In genomic region chr9:101440714-101441230, GRCh38 we compare ENCODE assay signal across 1 cellular context.
A peak's percentile ranks its signal among the peaks of the same experiment; 100 is the strongest.
TF ChIP-seq lines count a peak whose summit lies in the region.

No MANE protein-coding gene starts in this region.

TF ChIP-seq in HepG2, 621 proteins besides CTCF, POLR2A, EP300 and RAD21 (continued from another document and continues in another):
- TF ChIP-seq ZNF503 (CRISPR knock-in tag; IDR thresholded peaks at IDR 0.05) = no peak
- TF ChIP-seq ZNF281 (CRISPR knock-in tag; IDR thresholded peaks at IDR 0.05; ENCODE audit: borderline replicate concordance) = peak; percentile 72; the same call in 1 of the 2 replicates
- no peak for TF ChIP-seq ZNF30 (CRISPR knock-in tag; IDR thresholded peaks at IDR 0.05)
- TF ChIP-seq KDM5B (CRISPR knock-in tag; IDR thresholded peaks at IDR 0.05; ENCODE audit: borderline replicate concordance) = no peak
- no peak for TF ChIP-seq TOE1 (CRISPR knock-in tag; IDR thresholded peaks at IDR 0.05)
- TF ChIP-seq SOX5 (CRISPR knock-in tag; IDR thresholded peaks at IDR 0.05; ENCODE audit: borderline replicate concordance) = peak; percentile 41; the same call in 1 of the 2 replicates
- no peak for TF ChIP-seq NFE2L2 (IDR thresholded peaks at IDR 0.05; ENCODE audit: low read length)
- no peak for TF ChIP-seq ZKSCAN1 (IDR thresholded peaks at IDR 0.05; ENCODE audit: low read length)
- no peak for TF ChIP-seq FOSL1 (CRISPR knock-in tag; IDR thresholded peaks at IDR 0.05; ENCODE audit: borderline replicate concordance)
- TF ChIP-seq MATR3 (CRISPR knock-in tag; IDR thresholded peaks at IDR 0.05) = no peak
- peak; percentile 69; the same call in 1 of the 2 replicates for TF ChIP-seq ZNF646 (CRISPR knock-in tag; IDR thresholded peaks at IDR 0.05)
- no peak for TF ChIP-seq ZNF768 (CRISPR knock-in tag; IDR thresholded peaks at IDR 0.05)
- no peak for TF ChIP-seq SRSF4 (IDR thresholded peaks at IDR 0.05; ENCODE audit: low read depth, low read length, poor library complexity, severe bottlenecking)
- TF ChIP-seq PRDM4 (CRISPR knock-in tag; IDR thresholded peaks at IDR 0.05; ENCODE audit: borderline replicate concordance) = no peak
- no peak for TF ChIP-seq HMGXB3 (CRISPR knock-in tag; IDR thresholded peaks at IDR 0.05; ENCODE audit: borderline replicate concordance)
- TF ChIP-seq MBD4 (IDR thresholded peaks at IDR 0.05; ENCODE audit: borderline replicate concordance, low read length) = no peak
- TF ChIP-seq ELF4 (CRISPR knock-in tag; IDR thresholded peaks at IDR 0.05; ENCODE audit: borderline replicate concordance) = no peak
- TF ChIP-seq MBNL3 (CRISPR knock-in tag; conservative IDR thresholded peaks at IDR 0.05) = no peak
- no peak; the same call in 1 of the 2 replicates for TF ChIP-seq KDM6A (CRISPR knock-in tag; IDR thresholded peaks at IDR 0.05; ENCODE audit: low read depth)
- TF ChIP-seq FOXJ3 (CRISPR knock-in tag; IDR thresholded peaks at IDR 0.05; ENCODE audit: borderline replicate concordance) = peak; percentile 48; the same call in 1 of the 2 replicates
- no peak for TF ChIP-seq RFX3 (CRISPR knock-in tag; IDR thresholded peaks at IDR 0.05)
- TF ChIP-seq PCBP1 (IDR thresholded peaks at IDR 0.05; ENCODE audit: borderline replicate concordance, low read depth, low read length) = no peak
- no peak for TF ChIP-seq SPEN (CRISPR knock-in tag; IDR thresholded peaks at IDR 0.05; ENCODE audit: low read depth)
- TF ChIP-seq SALL1 (CRISPR knock-in tag; IDR thresholded peaks at IDR 0.05) = no peak
- TF ChIP-seq YY1 (IDR thresholded peaks at IDR 0.05; ENCODE audit: insufficient read depth, insufficient replicate concordance, low read depth, low read length) = no peak
- no peak for TF ChIP-seq ZBTB33 (CRISPR knock-in tag; IDR thresholded peaks at IDR 0.05)
- no peak for TF ChIP-seq NFKB2 (CRISPR knock-in tag; IDR thresholded peaks at IDR 0.05; ENCODE audit: borderline replicate concordance)
- no peak for TF ChIP-seq ZNF549 (CRISPR knock-in tag; IDR thresholded peaks at IDR 0.05)
- TF ChIP-seq GPN1 (CRISPR knock-in tag; IDR thresholded peaks at IDR 0.05; ENCODE audit: borderline replicate concordance) = no peak
- no peak for TF ChIP-seq ATF7-NPFF (CRISPR knock-in tag; IDR thresholded peaks at IDR 0.05; ENCODE audit: low read depth)
- TF ChIP-seq ZBTB7B (CRISPR knock-in tag; IDR thresholded peaks at IDR 0.05) = peak; percentile 39; the same call in 1 of the 2 replicates
- TF ChIP-seq POGZ (CRISPR knock-in tag; IDR thresholded peaks at IDR 0.05) = peak; percentile 61; the same call in 1 of the 2 replicates
- TF ChIP-seq CBX5 (CRISPR knock-in tag; IDR thresholded peaks at IDR 0.05; ENCODE audit: borderline replicate concordance) = no peak
- TF ChIP-seq CEBPG (CRISPR knock-in tag; IDR thresholded peaks at IDR 0.05) = peak; percentile 38; the same call in 1 of the 2 replicates
- TF ChIP-seq PHF20 (CRISPR knock-in tag; IDR thresholded peaks at IDR 0.05) = no peak
- TF ChIP-seq MYNN (CRISPR knock-in tag; IDR thresholded peaks at IDR 0.05; ENCODE audit: low read depth) = no peak
- no peak for TF ChIP-seq SIX4 (CRISPR knock-in tag; IDR thresholded peaks at IDR 0.05)
- no peak for TF ChIP-seq ZNF101 (CRISPR knock-in tag; IDR thresholded peaks at IDR 0.05; ENCODE audit: borderline replicate concordance, low read depth)
- TF ChIP-seq CENPT (CRISPR knock-in tag; IDR thresholded peaks at IDR 0.05; ENCODE audit: low read depth) = no peak
- TF ChIP-seq ZNF556 (CRISPR knock-in tag; IDR thresholded peaks at IDR 0.05; ENCODE audit: borderline replicate concordance) = no peak
- no peak for TF ChIP-seq ZNF274 (CRISPR knock-in tag; IDR thresholded peaks at IDR 0.05)
- TF ChIP-seq EZH2 (conservative IDR thresholded peaks at IDR 0.05; ENCODE audit: low read depth, low read length) = no peak
- TF ChIP-seq ZNF691 (CRISPR knock-in tag; IDR thresholded peaks at IDR 0.05; ENCODE audit: borderline replicate concordance, low read depth) = no peak
- TF ChIP-seq FOXP1 (IDR thresholded peaks at IDR 0.05) = no peak
- TF ChIP-seq FOXP1 (CRISPR knock-in tag; IDR thresholded peaks at IDR 0.05) = peak; percentile 51; the same call in 1 of the 2 replicates
